In genomic region chr9:123246534-123246933, GRCh38 we compare ENCODE assay signal across 23 cellular contexts. TPM values are rescaled to one million over a fixed set of nuclear protein-coding genes. Genes with fewer than 3 reads are reported as not detected.
DNase-seq lines count a peak whose midpoint lies in the region; ATAC-seq, FAIRE-seq and TF ChIP-seq lines count a peak whose summit lies in the region.
"Had no signal": no experiment of that assay in that cellular context is flagged by ENCODE, and none has a peak within 500 bp of the region (broad histone marks: within the 10 kb centered on the region; RNA-seq: fewer than 3 reads in every experiment).

No MANE protein-coding gene starts in this region.

- DNase-seq in COR-L47 (lab: John Stamatoyannopoulos, UW) (peak; percentile 6), PC-3 (peak; percentile 5), endothelial cell of umbilical vein (ENCODE audit: low read depth, low spot score) (peak; percentile 58), globus pallidus (ENCODE audit: low spot score) (no peak), AG20443 (ENCODE audit: low spot score) (no peak), MV-4-11 (lab: John Stamatoyannopoulos, UW) (no peak)
- DNase-seq in CD4-positive, alpha-beta memory T cell = no peak
- DNase-seq: ACHN; activated CD8-positive, alpha-beta T cell treated with anti-CD3 and anti-CD28 coated beads, Interleukin-2, amount 10 ng/mL, durations not matched to agents 7 days and 5 days; activated naive CD4-positive, alpha-beta T cell treated with anti-CD3 and anti-CD28 coated beads, Interleukin-2, amount 10 ng/mL, durations not matched to agents 7 days and 5 days; activated T-cell treated with anti-CD3 and anti-CD28 coated beads, Interleukin-2, amount 50 U/mL, for 4 hours; NCI-H1930; NCI-H510A treated with DMSO at 0.1 percent for 48 hours; nephron progenitor cell; stimulated activated CD4-positive, alpha-beta T cell treated with anti-CD3 and anti-CD28 coated beads, Interleukin-2, amount 100 ng/mL, for 24 hours; stimulated activated naive CD8-positive, alpha-beta T cell treated with anti-CD3 and anti-CD28 coated beads, Interleukin-15, Interleukin-2, amounts not matched to agents 100 U/mL and 50 U/mL, for 24 hours; tibial artery had no signal

- H3F3A ChIP-seq in PC-3 (ENCODE audit: low read length, unreplicated experiment) = no peaks in the 10 kb centered on the region

- peaks cover 41% of the 10 kb centered on the region; the same call in 1 of the 2 replicates for H3K79me2 ChIP-seq in KMS-11 (ENCODE audit: insufficient read depth, low read depth)
- peaks cover 7% of the 10 kb centered on the region; the same call in 1 of the 2 replicates for H3K79me2 ChIP-seq in PC-3 (ENCODE audit: low read length)
- no peaks in the 10 kb centered on the region for H3K79me2 ChIP-seq in endothelial cell of umbilical vein (ENCODE audit: control insufficient read depth, insufficient read depth, low read length)

- H3K4me3 Mint-ChIP-seq in CD4-positive, alpha-beta memory T cell = no peak overlapping the region
- H3K4me3 Mint-ChIP-seq: activated CD8-positive, alpha-beta T cell treated with anti-CD3 and anti-CD28 coated beads, Interleukin-2, amount 10 ng/mL, durations not matched to agents 7 days and 5 days; activated naive CD4-positive, alpha-beta T cell treated with anti-CD3 and anti-CD28 coated beads, Interleukin-2, amount 10 ng/mL, durations not matched to agents 7 days and 5 days; activated T-cell treated with anti-CD3 and anti-CD28 coated beads, Interleukin-2, amount 50 U/mL, for 4 hours; memory B cell; nephron progenitor cell had no signal

- H3K4me2 ChIP-seq in KMS-11 = peak overlapping the region; percentile 31
- no peak overlapping the region for H3K4me2 ChIP-seq in PC-3 (ENCODE audit: low read length)
- H3K4me2 ChIP-seq in endothelial cell of umbilical vein (ENCODE audit: insufficient read depth, low read length) = no peak overlapping the region

- H3K9me3 Mint-ChIP-seq in CD4-positive, alpha-beta memory T cell = peaks cover 0 to 2% (median 0%) of the 10 kb centered on the region in 8 donors
- H3K9me3 Mint-ChIP-seq: activated naive CD4-positive, alpha-beta T cell treated with anti-CD3 and anti-CD28 coated beads, Interleukin-2, amount 10 ng/mL, durations not matched to agents 7 days and 5 days; activated T-cell treated with anti-CD3 and anti-CD28 coated beads, Interleukin-2, amount 50 U/mL, for 4 hours; memory B cell had no signal

- no TSS peak for BruUV-seq in PC-3 (replicated peaks; lab: Mats Ljungman, UMichigan)
- no TSS peak for BruUV-seq in endothelial cell of umbilical vein (replicated peaks; lab: Mats Ljungman, UMichigan)

- H3K9ac ChIP-seq in KMS-11 (no peak overlapping the region), PC-3 (ENCODE audit: low read length) (no peak overlapping the region), endothelial cell of umbilical vein (replicated peaks; ENCODE audit: extremely low read depth, insufficient read depth, low read length) (no peak overlapping the region)

- no peak overlapping the region for H2AFZ ChIP-seq in KMS-11 (ENCODE audit: low read depth)
- no peak overlapping the region for H2AFZ ChIP-seq in PC-3 (ENCODE audit: low read length)
- no peak overlapping the region for H2AFZ ChIP-seq in endothelial cell of umbilical vein (ENCODE audit: low read depth, low read length)

- H3K27me3 ChIP-seq in KMS-11 (ENCODE audit: insufficient read depth, low read depth) = no peaks in the 10 kb centered on the region
- H3K27me3 ChIP-seq in PC-3 (ENCODE audit: low read length) = no peaks in the 10 kb centered on the region
- H3K27me3 ChIP-seq in endothelial cell of umbilical vein (ENCODE audit: control insufficient read depth in 2 of 2, insufficient read depth in 2 of 2, low read length in 2 of 2) = no peaks in the 10 kb centered on the region
- H3K27me3 ChIP-seq in CD4-positive, alpha-beta memory T cell (ENCODE audit: insufficient read depth, low read length) = no peaks in the 10 kb centered on the region
- H3K27me3 ChIP-seq: ascending aorta, SJCRH30, tibial artery had no signal

- CTCF ChIA-PET in PC-3 (lab: Charles Lee) = no interaction called here
- CTCF ChIA-PET in endothelial cell of umbilical vein (lab: Charles Lee) = interaction anchor here (0.6 to 2.0 kb wide), 8 partner anchors 8 to 126 kb away, joined by 3 to 10 read pairs (median 4); no protein-coding TSS in a partner anchor
- CTCF ChIA-PET in CD4-positive, alpha-beta memory T cell (lab: Charles Lee; ENCODE audit: partially characterized antibody) = no interaction called here

- POLR2A ChIA-PET in PC-3 (lab: Charles Lee; ENCODE audit: unreplicated experiment) (interaction anchor here (0.6 kb wide), 1 partner anchor 56 kb away, joined by 5 read pairs; no protein-coding TSS in a partner anchor), endothelial cell of umbilical vein (lab: Charles Lee) (no interaction called here)
- POLR2A ChIA-PET in CD4-positive, alpha-beta memory T cell (lab: Charles Lee; ENCODE audit: partially characterized antibody) = no interaction called here

- no peaks in the 10 kb centered on the region for H3K9me1 ChIP-seq in endothelial cell of umbilical vein (replicated peaks; ENCODE audit: control insufficient read depth, extremely low read depth, insufficient read depth, low read length)

- H3K36me3 Mint-ChIP-seq in CD4-positive, alpha-beta memory T cell = peaks cover 0 to 2% of the 10 kb centered on the region in 2 donors
- H3K36me3 Mint-ChIP-seq: activated naive CD4-positive, alpha-beta T cell treated with anti-CD3 and anti-CD28 coated beads, Interleukin-2, amount 10 ng/mL, durations not matched to agents 7 days and 5 days had no signal

- dilution Hi-C loops in endothelial cell of umbilical vein (cut with MboI; ENCODE audit: extremely low pct_ligation_motif_present, low sequenced_read_pairs) = no loop called here

- no peak for TF ChIP-seq POLR2A in endothelial cell of umbilical vein (IDR thresholded peaks at IDR 0.05; ENCODE audit: low read depth, low read length)

- H3K27ac ChIP-seq in KMS-11 (no peak overlapping the region), PC-3 (ENCODE audit: low read length) (no peak overlapping the region), endothelial cell of umbilical vein (ENCODE audit: insufficient read depth, low read depth, low read length) (no peak overlapping the region)
- no peak overlapping the region for H3K27ac ChIP-seq in CD4-positive, alpha-beta memory T cell (ENCODE audit: low read depth, low read length)
- H3K27ac ChIP-seq: ascending aorta, SJCRH30, tibial artery had no signal

- no peak for TF ChIP-seq CTCF in KMS-11 (conservative IDR thresholded peaks at IDR 0.05; ENCODE audit: low read depth, low read length)
- no peak for TF ChIP-seq CTCF in PC-3 (conservative IDR thresholded peaks at IDR 0.05; ENCODE audit: low read depth, low read length)
- no peak for TF ChIP-seq CTCF in endothelial cell of umbilical vein (IDR thresholded peaks at IDR 0.05; ENCODE audit: extremely low read depth in 1 of 2, insufficient read depth in 1 of 2, low read depth in 1 of 2, low read length in 2 of 2)

- FAIRE-seq in endothelial cell of umbilical vein (lab: Jason Lieb, UNC) = no peak
- FAIRE-seq: frontal cortex had no signal

- H3K36me3 ChIP-seq in KMS-11 (ENCODE audit: insufficient read depth) = no peaks in the 10 kb centered on the region
- no peaks in the 10 kb centered on the region for H3K36me3 ChIP-seq in PC-3 (ENCODE audit: low read depth, low read length)
- no peaks in the 10 kb centered on the region for H3K36me3 ChIP-seq in endothelial cell of umbilical vein (ENCODE audit: control insufficient read depth in 2 of 2, extremely low read depth in 1 of 2, insufficient read depth in 2 of 2, low read length in 2 of 2)
- H3K36me3 ChIP-seq in CD4-positive, alpha-beta memory T cell (ENCODE audit: insufficient read depth, low read length) = no peaks in the 10 kb centered on the region
- H3K36me3 ChIP-seq: ascending aorta, SJCRH30, tibial artery had no signal

- H3K9me3 ChIP-seq in PC-3 (ENCODE audit: low read length) (no peaks in the 10 kb centered on the region), endothelial cell of umbilical vein (replicated peaks; ENCODE audit: control insufficient read depth, insufficient read depth, low read length) (no peaks in the 10 kb centered on the region)
- no peaks in the 10 kb centered on the region for H3K9me3 ChIP-seq in CD4-positive, alpha-beta memory T cell (ENCODE audit: control insufficient read depth in 1 of 2, low read length in 2 of 2)
- H3K9me3 ChIP-seq: ascending aorta, SJCRH30, tibial artery had no signal

- peaks cover 19% of the 10 kb centered on the region for H3K4me1 ChIP-seq in KMS-11 (ENCODE audit: low read depth, poor library complexity, severe bottlenecking)
- peaks cover 5% of the 10 kb centered on the region; the same call in 1 of the 2 replicates for H3K4me1 ChIP-seq in PC-3 (ENCODE audit: insufficient read depth, low read length)
- H3K4me1 ChIP-seq in endothelial cell of umbilical vein (ENCODE audit: control insufficient read depth, extremely low read depth, insufficient read depth, low read length) = peaks cover 5% of the 10 kb centered on the region
- H3K4me1 ChIP-seq in CD4-positive, alpha-beta memory T cell (ENCODE audit: insufficient read depth, low read length) = peaks cover 10% of the 10 kb centered on the region
- H3K4me1 ChIP-seq: ascending aorta, tibial artery had no signal

- H3K4me1 Mint-ChIP-seq in CD4-positive, alpha-beta memory T cell = peaks cover 11 to 23% (median 13%) of the 10 kb centered on the region in 4 donors
- H3K4me1 Mint-ChIP-seq: activated naive CD4-positive, alpha-beta T cell treated with anti-CD3 and anti-CD28 coated beads, Interleukin-2, amount 10 ng/mL, durations not matched to agents 7 days and 5 days; nephron progenitor cell had no signal

- H3K27ac Mint-ChIP-seq in CD4-positive, alpha-beta memory T cell = no peak overlapping the region
- H3K27ac Mint-ChIP-seq: activated CD8-positive, alpha-beta T cell treated with anti-CD3 and anti-CD28 coated beads, Interleukin-2, amount 10 ng/mL, durations not matched to agents 7 days and 5 days; activated naive CD4-positive, alpha-beta T cell treated with anti-CD3 and anti-CD28 coated beads, Interleukin-2, amount 10 ng/mL, durations not matched to agents 7 days and 5 days; nephron progenitor cell; progenitor cell of endocrine pancreas had no signal

- H3K4me3 ChIP-seq in KMS-11 (IDR thresholded peaks at IDR 0.05; ENCODE audit: insufficient read depth, low read depth, low read length) (no peak overlapping the region), PC-3 (ENCODE audit: low read length) (no peak overlapping the region), endothelial cell of umbilical vein (replicated peaks in 1 of 3; ENCODE audit: insufficient read depth in 1 of 3, low read depth in 1 of 3, low read length in 3 of 3) (no peak overlapping the region)
- H3K4me3 ChIP-seq in CD4-positive, alpha-beta memory T cell (ENCODE audit: low read length in 2 of 2) = no peak overlapping the region
- H3K4me3 ChIP-seq: ascending aorta, SJCRH30, tibial artery had no signal

- no peaks in the 10 kb centered on the region for H4K20me1 ChIP-seq in KMS-11 (ENCODE audit: insufficient read depth)
- H4K20me1 ChIP-seq in PC-3 (ENCODE audit: low read length) = no peaks in the 10 kb centered on the region
- no peaks in the 10 kb centered on the region for H4K20me1 ChIP-seq in endothelial cell of umbilical vein (replicated peaks; ENCODE audit: control insufficient read depth, extremely low read depth, insufficient read depth, low read length)

- no peak for ATAC-seq in PC-3
- ATAC-seq: activated CD8-positive, alpha-beta T cell treated with anti-CD3 and anti-CD28 coated beads, Interleukin-2, amount 10 ng/mL, durations not matched to agents 7 days and 5 days; activated T-cell treated with anti-CD3 and anti-CD28 coated beads, Interleukin-2, amount 50 U/mL, for 4 hours; stimulated activated naive CD8-positive, alpha-beta T cell treated with anti-CD3 and anti-CD28 coated beads, Interleukin-15, Interleukin-2, amounts not matched to agents 100 U/mL and 50 U/mL, for 24 hours had no signal

- H3K27me3 Mint-ChIP-seq in CD4-positive, alpha-beta memory T cell = no peaks in the 10 kb centered on the region
- H3K27me3 Mint-ChIP-seq: activated naive CD4-positive, alpha-beta T cell treated with anti-CD3 and anti-CD28 coated beads, Interleukin-2, amount 10 ng/mL, durations not matched to agents 7 days and 5 days; memory B cell; progenitor cell of endocrine pancreas had no signal

- intact Hi-C loops in PC-3 (cut with micrococcal nuclease) (no loop called here), endothelial cell of umbilical vein (cut with micrococcal nuclease) (no loop called here)
- intact Hi-C loops in CD4-positive, alpha-beta memory T cell (cut with micrococcal nuclease) = no loop called here

- H3K9me2 ChIP-seq in PC-3 (replicated peaks; ENCODE audit: low read length) = no peaks in the 10 kb centered on the region

RNA-seq across cellular contexts. Expression of gene STRBP, which starts 21.9 kb away (rescaled TPM):
- total RNA-seq in PC-3 (2014; rRNA removed) (15.6 and 19.2 TPM in 2 replicates), endothelial cell of umbilical vein (14.8 and 15.4 TPM in 2 replicates)
- polyA plus RNA-seq in endothelial cell of umbilical vein = 3.3 and 7.7 TPM in 2 replicates
- polyA plus RNA-seq in endothelial cell of umbilical vein (2011; cell fraction: cytosol; rRNA removed) = 6.0 and 7.3 TPM in 2 replicates
- 8.4 and 9.3 TPM in 2 replicates for polyA plus RNA-seq in endothelial cell of umbilical vein (2011; cell fraction: nucleus; rRNA removed)
- 9.6 and 9.9 TPM in 2 replicates for polyA plus RNA-seq in endothelial cell of umbilical vein (2012)
- polyA minus RNA-seq in endothelial cell of umbilical vein = 7.4 and 11.2 TPM in 2 replicates
- polyA minus RNA-seq in endothelial cell of umbilical vein (2011; cell fraction: cytosol; rRNA and poly(A)+ RNA removed) = 22.2 TPM
- 12.1 and 15.3 TPM in 2 replicates for polyA minus RNA-seq in endothelial cell of umbilical vein (2011; cell fraction: nucleus; rRNA and poly(A)+ RNA removed)
- 10 to 100 TPM; 21.1 to 23.8 TPM for total RNA-seq in CD4-positive, alpha-beta memory T cell
- 10 to 100 TPM; 17.5 to 21.5 TPM for polyA plus RNA-seq in CD4-positive, alpha-beta memory T cell

Comparison
In these comparisons a context has a peak if more than half of its experiments do, and no peak if none do; other contexts are left out.
1. DNase-seq: peak in COR-L47 (single experiment), PC-3 (single experiment) and endothelial cell of umbilical vein (single experiment); none in globus pallidus (single experiment), AG20443 (single experiment), MV-4-11 (single experiment) and CD4-positive, alpha-beta memory T cell (0 of 5).